Comparison of ENCODE assay signal across 8 cellular contexts in the genomic region with DNA sequence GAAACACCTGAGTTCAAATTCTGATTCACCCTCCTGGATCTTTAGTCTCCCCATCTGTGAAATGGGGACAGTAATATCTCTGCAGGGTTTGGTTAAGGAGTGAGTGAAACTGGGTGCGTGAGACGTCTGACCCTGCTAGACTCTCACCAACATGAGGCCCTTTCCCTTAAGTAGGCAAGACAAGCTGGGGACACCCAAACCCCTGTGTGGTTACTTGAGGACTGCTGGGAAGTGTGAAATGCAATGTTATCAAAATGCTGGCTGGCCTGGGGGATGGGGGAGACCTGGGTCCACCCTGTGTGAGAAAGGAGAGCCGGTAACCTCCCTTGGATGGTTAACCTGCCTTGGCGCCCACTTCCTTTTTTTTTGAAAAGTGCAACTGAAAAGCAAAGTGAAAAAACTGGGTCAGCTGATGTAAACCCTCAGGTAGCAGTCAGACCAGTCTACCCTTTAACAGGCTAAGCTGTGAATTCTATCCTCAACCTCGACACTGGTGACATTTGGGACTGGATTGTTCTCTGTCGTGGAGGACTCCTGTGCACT.
DNase-seq lines count a peak whose midpoint lies in the region; ATAC-seq lines count a peak whose summit lies in the region.

No MANE protein-coding gene starts in this region.

- peaks cover 63% of the 10 kb centered on the region for H3K36me3 Mint-ChIP-seq in activated naive CD8-positive, alpha-beta T cell treated with anti-CD3 and anti-CD28 coated beads, Interleukin-2, amount 50 U/mL, for 24 hours (ENCODE audit: low read depth)

- ATAC-seq in GM18498 (IDR thresholded peaks at IDR 0.05; ENCODE audit: unreplicated experiment) = peak; percentile 83
- peak; percentile 72 for ATAC-seq in GM19468 (IDR thresholded peaks at IDR 0.05; ENCODE audit: extremely low read depth, unreplicated experiment)
- peak; percentile 76 for ATAC-seq in HG03280 (IDR thresholded peaks at IDR 0.05; ENCODE audit: unreplicated experiment)
- peak; percentile 67 for ATAC-seq in activated naive CD8-positive, alpha-beta T cell treated with anti-CD3 and anti-CD28 coated beads, Interleukin-2, amount 50 U/mL, for 24 hours

- peaks cover 28% of the 10 kb centered on the region for H3K4me1 Mint-ChIP-seq in activated naive CD8-positive, alpha-beta T cell treated with anti-CD3 and anti-CD28 coated beads, Interleukin-2, amount 50 U/mL, for 24 hours

- DNase-seq in activated naive CD8-positive, alpha-beta T cell treated with anti-CD3 and anti-CD28 coated beads, Interleukin-2, amount 50 U/mL, for 24 hours = peak; percentile 27
- DNase-seq in pons (ENCODE audit: low spot score) (no peak), AG08395 (ENCODE audit: low spot score) (no peak), cerebellar nuclear complex (lab: John Stamatoyannopoulos, UW) (no peak), occipital lobe (lab: John Stamatoyannopoulos, UW) (no peak)

- no peak overlapping the region for H3K4me3 Mint-ChIP-seq in activated naive CD8-positive, alpha-beta T cell treated with anti-CD3 and anti-CD28 coated beads, Interleukin-2, amount 50 U/mL, for 24 hours

- H3K27me3 Mint-ChIP-seq in activated naive CD8-positive, alpha-beta T cell treated with anti-CD3 and anti-CD28 coated beads, Interleukin-2, amount 50 U/mL, for 24 hours = no peaks in the 10 kb centered on the region

- peaks cover 4% of the 10 kb centered on the region for H3K9me3 Mint-ChIP-seq in activated naive CD8-positive, alpha-beta T cell treated with anti-CD3 and anti-CD28 coated beads, Interleukin-2, amount 50 U/mL, for 24 hours

- H3K27ac Mint-ChIP-seq in activated naive CD8-positive, alpha-beta T cell treated with anti-CD3 and anti-CD28 coated beads, Interleukin-2, amount 50 U/mL, for 24 hours = peak overlapping the region; percentile 40
